ENCODE assay signal across 9 cellular contexts in genomic region chr12:89544730-89545184, GRCh38. TPM values are rescaled to one million over a fixed set of nuclear protein-coding genes. Genes with fewer than 3 reads are reported as not detected.
A peak's percentile ranks its signal among the peaks of the same experiment; 100 is the strongest.
DNase-seq lines count a peak whose midpoint lies in the region; ATAC-seq and TF ChIP-seq lines count a peak whose summit lies in the region.
"Had no signal": no experiment of that assay in that cellular context is flagged by ENCODE, and none has a peak within 500 bp of the region (broad histone marks: within the 10 kb centered on the region; RNA-seq: fewer than 3 reads in every experiment).

No MANE protein-coding gene starts in this region.

- POLR2A ChIA-PET in RWPE1 (lab: Yijun Ruan, JAX; ENCODE audit: low non-redundant PET), result no interaction called here

- H3K9me3 ChIP-seq in Peyer's patch (no peaks in the 10 kb centered on the region), cardiac muscle cell (ENCODE audit: low read depth) (no peaks in the 10 kb centered on the region), skeletal muscle tissue (ENCODE audit: control insufficient read depth in 3 of 3, low read length in 3 of 3) (no peaks in the 10 kb centered on the region)
- H3K9me3 ChIP-seq: thoracic aorta had no signal

- H3K4me1 ChIP-seq in Peyer's patch (peaks cover 0 to 10% (median 0%) of the 10 kb centered on the region in 4 donors), cardiac muscle cell (ENCODE audit: low read depth) (peaks cover 5% of the 10 kb centered on the region), skeletal muscle tissue (ENCODE audit: control insufficient read depth in 3 of 3, insufficient read depth in 3 of 3, low read length in 3 of 3) (peaks cover 19 to 33% (median 22%) of the 10 kb centered on the region in 3 donors)

- H3K4me3 ChIP-seq in Peyer's patch, result no peak overlapping the region
- no peak overlapping the region for H3K4me3 ChIP-seq in cardiac muscle cell
- H3K4me3 ChIP-seq in skeletal muscle tissue (ENCODE audit: low read length in 3 of 3), result no peak overlapping the region
- H3K4me3 ChIP-seq: thoracic aorta had no signal

- peak; percentile 35 for ATAC-seq in HG02759 (IDR thresholded peaks at IDR 0.05; ENCODE audit: unreplicated experiment)
- ATAC-seq in HG03342 (IDR thresholded peaks at IDR 0.05; ENCODE audit: unreplicated experiment), result no peak

- CTCF ChIA-PET in RWPE1 (lab: Yijun Ruan, JAX), result interaction anchor here (0.7 to 1.0 kb wide), 2 partner anchors 1026 to 1396 kb away, joined by 3 to 6 read pairs; no protein-coding TSS in a partner anchor

- TF ChIP-seq CTCF in Peyer's patch (IDR thresholded peaks at IDR 0.05), result no peak
- no peak for TF ChIP-seq CTCF in cardiac muscle cell (IDR thresholded peaks at IDR 0.05; ENCODE audit: low read depth, low read length)
- no peak for TF ChIP-seq CTCF in RWPE1 (conservative IDR thresholded peaks at IDR 0.05; ENCODE audit: low read depth)

- DNase-seq in Peyer's patch, result peak in 2 of 3 donors; percentile 52
- DNase-seq in cardiac muscle cell (ENCODE audit: low read depth in 1 of 2, low spot score in 1 of 2), result peak; percentile 52 to 53
- DNase-seq in RWPE1 (ENCODE audit: low spot score), result no peak
- DNase-seq in inferior parietal cortex (ENCODE audit: extremely low spot score), result no peak
- DNase-seq in GM03348 (ENCODE audit: low spot score), result no peak

- H3K27ac ChIP-seq in Peyer's patch, result no peak overlapping the region
- H3K27ac ChIP-seq in cardiac muscle cell, result no peak overlapping the region
- peak overlapping the region; percentile 59 for H3K27ac ChIP-seq in skeletal muscle tissue (ENCODE audit: low read depth, low read length)
- H3K27ac ChIP-seq in RWPE1, result no peak overlapping the region
- H3K27ac ChIP-seq: thoracic aorta had no signal

- no peak for TF ChIP-seq POLR2A in Peyer's patch (IDR thresholded peaks at IDR 0.05)

- H3K36me3 ChIP-seq in Peyer's patch (no peaks in the 10 kb centered on the region), cardiac muscle cell (no peaks in the 10 kb centered on the region), skeletal muscle tissue (ENCODE audit: control insufficient read depth in 3 of 3, insufficient read depth in 3 of 3, low read length in 3 of 3) (no peaks in the 10 kb centered on the region)
- H3K36me3 ChIP-seq: thoracic aorta had no signal

- no peak overlapping the region for H3K9ac ChIP-seq in skeletal muscle tissue (ENCODE audit: low read depth in 1 of 3, low read length in 3 of 3)

- H3K27me3 ChIP-seq in Peyer's patch (no peaks in the 10 kb centered on the region), cardiac muscle cell (no peaks in the 10 kb centered on the region), skeletal muscle tissue (ENCODE audit: control insufficient read depth in 3 of 3, insufficient read depth in 3 of 3, low read length in 3 of 3) (no peaks in the 10 kb centered on the region)

RNA-seq across cellular contexts. Expression of gene POC1B, which starts 18.9 kb away (rescaled TPM):
- total RNA-seq in Peyer's patch (10 to 100 TPM; 24.3 to 42.9 (median 31.1) TPM), cardiac muscle cell (11.0 and 12.8 TPM in 2 replicates), skeletal muscle tissue (36.5 TPM)
- 16.1 and 26.5 TPM in 2 replicates for polyA plus RNA-seq in cardiac muscle cell

RNA-seq across cellular contexts. Expression of gene GALNT4, which starts 20.2 kb away (rescaled TPM):
- total RNA-seq in Peyer's patch (10 to 100 TPM; 15.7 to 34.3 (median 26.1) TPM), cardiac muscle cell (2.5 and 4.0 TPM in 2 replicates), skeletal muscle tissue (6.3 TPM)
- 1.3 and 1.9 TPM in 2 replicates for polyA plus RNA-seq in cardiac muscle cell

Comparison
In these comparisons a context has a peak if more than half of its experiments do, and no peak if none do; other contexts are left out.
1. DNase-seq: peak in Peyer's patch (2 of 3) and cardiac muscle cell (2 of 2); none in RWPE1 (single experiment), inferior parietal cortex (single experiment) and GM03348 (single experiment).